ENCODE assay signal across 1 cellular context in genomic region chr1:234986750-234987414, GRCh38.
TF ChIP-seq lines count a peak whose summit lies in the region.

No MANE protein-coding gene starts in this region.

TF ChIP-seq in H1, 55 proteins besides CTCF, POLR2A, EP300 and RAD21 (continued from another document):
- TF ChIP-seq CHD7 (IDR thresholded peaks at IDR 0.05; ENCODE audit: insufficient replicate concordance, low read length) (peak; percentile 77), SP2 (IDR thresholded peaks at IDR 0.05; ENCODE audit: low read length) (no peak), FOSL1 (IDR thresholded peaks at IDR 0.05; ENCODE audit: insufficient read depth, low read depth, low read length) (no peak), SP1 (IDR thresholded peaks at IDR 0.05; ENCODE audit: low read depth, low read length) (no peak), JUN (IDR thresholded peaks at IDR 0.05; ENCODE audit: low read depth, low read length) (no peak), EGR1 (IDR thresholded peaks at IDR 0.05; ENCODE audit: borderline replicate concordance, low read depth, low read length) (no peak), BCL11A (IDR thresholded peaks at IDR 0.05; ENCODE audit: low read depth in 2 of 2, low read length in 2 of 2) (no peak), TBP (IDR thresholded peaks at IDR 0.05; ENCODE audit: low read depth, low read length) (no peak), MAX (IDR thresholded peaks at IDR 0.05) (no peak), SIX5 (IDR thresholded peaks at IDR 0.05; ENCODE audit: low read depth, low read length) (no peak), HDAC2 (IDR thresholded peaks at IDR 0.05; ENCODE audit: borderline replicate concordance in 1 of 2, low read depth in 2 of 2, low read length in 2 of 2) (no peak), SAP30 (IDR thresholded peaks at IDR 0.05; ENCODE audit: insufficient read depth, insufficient replicate concordance, low read length) (no peak), SIN3A (conservative IDR thresholded peaks at IDR 0.05 in 1 of 2, IDR thresholded peaks at IDR 0.05 in 1 of 2; ENCODE audit: low read depth in 1 of 2, low read length in 2 of 2) (no peak), NANOG (IDR thresholded peaks at IDR 0.05; ENCODE audit: insufficient read depth, low read depth, low read length, poor library complexity, severe bottlenecking) (peak; percentile 46), USF2 (IDR thresholded peaks at IDR 0.05; ENCODE audit: low read length) (no peak), EZH2 (IDR thresholded peaks at IDR 0.05; ENCODE audit: low read depth, low read length, severe bottlenecking) (no peak), CBX8 (IDR thresholded peaks at IDR 0.05; ENCODE audit: borderline replicate concordance, low read depth, low read length) (no peak), CHD1 (IDR thresholded peaks at IDR 0.05; ENCODE audit: low read depth, low read length) (no peak), ASH2L (IDR thresholded peaks at IDR 0.05; ENCODE audit: low read length) (peak; percentile 24), SUZ12 (IDR thresholded peaks at IDR 0.05; ENCODE audit: low read length) (no peak)
